ENCODE assay signal across 22 cellular contexts in genomic region chr10:116763440-116763839, GRCh38. TPM values are rescaled to one million over a fixed set of nuclear protein-coding genes. Genes with fewer than 3 reads are reported as not detected.
DNase-seq lines count a peak whose midpoint lies in the region; ATAC-seq, FAIRE-seq and TF ChIP-seq lines count a peak whose summit lies in the region.
"Had no signal": no experiment of that assay in that cellular context is flagged by ENCODE, and none has a peak within 500 bp of the region (broad histone marks: within the 10 kb centered on the region; RNA-seq: fewer than 3 reads in every experiment).

No MANE protein-coding gene starts in this region.

- no peaks in the 10 kb centered on the region for H3K27me3 ChIP-seq in tibial nerve
- H3K27me3 ChIP-seq: BE2C had no signal

- no peak for TF ChIP-seq CTCF in tibial nerve (IDR thresholded peaks at IDR 0.05)

- H3K4me3 ChIP-seq in tibial nerve: no peak overlapping the region
- H3K4me3 ChIP-seq: A549, GM12878, HAP-1 had no signal

- no peaks in the 10 kb centered on the region for H3K36me3 ChIP-seq in tibial nerve
- H3K36me3 ChIP-seq: BE2C, HAP-1 had no signal

- H3K4me1 ChIP-seq in tibial nerve: peaks cover 0 to 66% (median 29%) of the 10 kb centered on the region in 4 donors
- H3K4me1 ChIP-seq: BE2C, HAP-1 had no signal

- H3K27ac ChIP-seq in angular gyrus (ENCODE audit: low read depth, low read length): peak overlapping the region; percentile 10
- peak overlapping the region; percentile 29 to 88 (median 58) for H3K27ac ChIP-seq in tibial nerve
- H3K27ac ChIP-seq: A549, HL-60 had no signal

- peak; percentile 65 for DNase-seq in foreskin melanocyte
- peak; percentile 80 for DNase-seq in pons (ENCODE audit: low spot score)
- DNase-seq in tibial nerve (ENCODE audit: low spot score in 2 of 2): no peak
- DNase-seq in activated naive CD4-positive, alpha-beta T cell treated with anti-CD3 and anti-CD28 coated beads, Interleukin-2, amount 50 U/mL, for 16 hours: no peak
- DNase-seq in urothelium cell line (ENCODE audit: low spot score): no peak
- DNase-seq: BE2C; DND-41; KG1; NCI-H1092; NCI-H1436 treated with DMSO at 0.1 percent for 48 hours; NCI-H2029 treated with DMSO at 0.1 percent for 48 hours; NCI-H226; NCI-H524; NCI-H774; NK-92 treated with Interleukin-12 subunit alpha and Interleukin-12 subunit beta, amount 100 ng/mL, for 24 hours had no signal

- ATAC-seq in HG02885 (IDR thresholded peaks at IDR 0.05; ENCODE audit: poor library complexity, unreplicated experiment): no peak
- ATAC-seq: A549, GM12878, Panc1 had no signal

- TF ChIP-seq EP300 in tibial nerve (IDR thresholded peaks at IDR 0.05): peak; percentile 30 to 63

- FAIRE-seq in urothelium cell line (lab: Jason Lieb, UNC): no peak
- FAIRE-seq: A549, GM12878 had no signal

- no peak for TF ChIP-seq POLR2A in tibial nerve (IDR thresholded peaks at IDR 0.05)

- no peaks in the 10 kb centered on the region for H3K9me3 ChIP-seq in tibial nerve
- H3K9me3 ChIP-seq: BE2C, HAP-1 had no signal

- 44 to 52% methylated on average over 2 of the region's 2 CpGs for WGBS in tibial nerve, 2 donors

RNA-seq across cellular contexts. Expression of gene HSPA12A, which starts 21.1 kb away (rescaled TPM):
- total RNA-seq in tibial nerve: 100 to 1,000 TPM; 125 to 187 (median 147) TPM

Comparison
In these comparisons a context has a peak if more than half of its experiments do, and no peak if none do; other contexts are left out.
1. DNase-seq: peak in foreskin melanocyte (single experiment) and pons (single experiment); none in tibial nerve (0 of 2), activated naive CD4-positive, alpha-beta T cell treated with anti-CD3 and anti-CD28 coated beads, Interleukin-2, amount 50 U/mL, for 16 hours (single experiment) and urothelium cell line (single experiment).